ENCODE assay signal across 23 cellular contexts in genomic region chr6:36110053-36110452, GRCh38. TPM values are rescaled to one million over a fixed set of nuclear protein-coding genes. Genes with fewer than 3 reads are reported as not detected.
DNase-seq lines count a peak whose midpoint lies in the region; ATAC-seq, FAIRE-seq and TF ChIP-seq lines count a peak whose summit lies in the region.
"Had no signal": no experiment of that assay in that cellular context is flagged by ENCODE, and none has a peak within 500 bp of the region (broad histone marks: within the 10 kb centered on the region; RNA-seq: fewer than 3 reads in every experiment).

No MANE protein-coding gene starts in this region.

- no peak overlapping the region for H3K4me3 Mint-ChIP-seq in stimulated activated naive B cell treated with anti-CD40 and anti-IgM and Interleukin-4, amounts not matched to agents 10 μg/mL and 1 μg/mL and 100 μg/mL, for 72 hours
- H3K4me3 Mint-ChIP-seq: HFFc6 had no signal

- H3K4me1 Mint-ChIP-seq in stimulated activated naive B cell treated with anti-CD40 and anti-IgM and Interleukin-4, amounts not matched to agents 10 μg/mL and 1 μg/mL and 100 μg/mL, for 72 hours = peaks cover 45 to 76% of the 10 kb centered on the region in 2 donors

- peaks cover 15 to 52% of the 10 kb centered on the region in 2 experiments for H3K36me3 ChIP-seq in HepG2 (replicated peaks in 1 of 2; ENCODE audit: control insufficient read depth in 1 of 2, insufficient read depth in 2 of 2, low read length in 2 of 2)
- H3K36me3 ChIP-seq in right lobe of liver = peaks cover 6 to 48% (median 18%) of the 10 kb centered on the region in 4 donors
- H3K36me3 ChIP-seq in OCI-LY1 (ENCODE audit: insufficient read depth, low read length) = peaks cover 25% of the 10 kb centered on the region; the same call in 1 of the 2 replicates

- H3K79me2 ChIP-seq in HepG2 (ENCODE audit: insufficient read depth, low read length) (no peaks in the 10 kb centered on the region), OCI-LY1 (ENCODE audit: insufficient read depth, low read length) (no peaks in the 10 kb centered on the region)

- H3K4me3 ChIP-seq in HepG2 (replicated peaks in 1 of 3; ENCODE audit: insufficient read depth in 1 of 3, low read depth in 2 of 3, low read length in 3 of 3) = no peak overlapping the region
- H3K4me3 ChIP-seq in right lobe of liver = no peak overlapping the region
- no peak overlapping the region for H3K4me3 ChIP-seq in OCI-LY1 (ENCODE audit: low read depth, low read length, poor library complexity, severe bottlenecking)
- no peak overlapping the region for H3K4me3 ChIP-seq in fibroblast of the aortic adventitia (ENCODE audit: low read depth, low read length)
- H3K4me3 ChIP-seq: MG63, smooth muscle cell had no signal

- H3K4me1 ChIP-seq in HepG2 (ENCODE audit: insufficient read depth, low read length) (peaks cover 11% of the 10 kb centered on the region), right lobe of liver (no peaks in the 10 kb centered on the region), OCI-LY1 (ENCODE audit: insufficient read depth, low read length, severe bottlenecking) (peaks cover 65% of the 10 kb centered on the region)

- H3K36me3 Mint-ChIP-seq in stimulated activated naive B cell treated with anti-CD40 and anti-IgM and Interleukin-4, amounts not matched to agents 10 μg/mL and 1 μg/mL and 100 μg/mL, for 72 hours = peaks cover 14 to 45% of the 10 kb centered on the region in 2 donors

- H2AFZ ChIP-seq in HepG2 (ENCODE audit: low read length) (no peak overlapping the region), OCI-LY1 (ENCODE audit: low read length) (no peak overlapping the region)

- no peaks in the 10 kb centered on the region for H3K9me2 ChIP-seq in OCI-LY1 (ENCODE audit: low read depth, low read length)
- H3K9me2 ChIP-seq: SK-N-SH had no signal

- TF ChIP-seq RAD21 in HepG2 (CRISPR knock-in tag; IDR thresholded peaks at IDR 0.05) = no peak

- TF ChIP-seq EP300 in HepG2 (IDR thresholded peaks at IDR 0.05; ENCODE audit: low read depth in 2 of 2, low read length in 2 of 2) (no peak), HepG2 (CRISPR knock-in tag; IDR thresholded peaks at IDR 0.05; ENCODE audit: borderline replicate concordance) (no peak)

- no peaks in the 10 kb centered on the region for H3K9me3 Mint-ChIP-seq in stimulated activated naive B cell treated with anti-CD40 and anti-IgM and Interleukin-4, amounts not matched to agents 10 μg/mL and 1 μg/mL and 100 μg/mL, for 72 hours
- H3K9me3 Mint-ChIP-seq: HFFc6 had no signal

- in situ Hi-C loops in HepG2 (cut with HindIII; ENCODE audit: extremely low pct_ligation_motif_present, low pct_unique_long_range_greater_than_20kb) = no loop called here

- BruUV-seq in HepG2 (replicated peaks; lab: Mats Ljungman, UMichigan) = TSS peak; percentile 9

- H3K9me3 ChIP-seq in HepG2 (ENCODE audit: low read length) = no peaks in the 10 kb centered on the region
- no peaks in the 10 kb centered on the region for H3K9me3 ChIP-seq in right lobe of liver
- no peaks in the 10 kb centered on the region for H3K9me3 ChIP-seq in OCI-LY1 (ENCODE audit: low read length)
- H3K9me3 ChIP-seq: MG63, SK-N-SH had no signal

- no peaks in the 10 kb centered on the region for H4K20me1 ChIP-seq in HepG2 (ENCODE audit: insufficient read depth, low read length)
- no peaks in the 10 kb centered on the region for H4K20me1 ChIP-seq in OCI-LY1 (ENCODE audit: insufficient read depth, low read length)

- WGBS in HepG2 (ENCODE audit: low lambda C conversion rate) = 95% methylated on average over 3 of the region's 3 CpGs
- 96% methylated on average over 2 of the region's 3 CpGs for WGBS in right lobe of liver (ENCODE audit: insufficient coverage, low coverage, low lambda C conversion rate, missing lambda C conversion rate)

- intact Hi-C loops in HepG2 (cut with micrococcal nuclease; ENCODE audit: unreplicated experiment) = no loop called here
- intact Hi-C loops in right lobe of liver (cut with DNase I) = no loop called here

- H3K27me3 ChIP-seq in HepG2 (ENCODE audit: control insufficient read depth in 1 of 2, insufficient read depth in 2 of 2, low read length in 2 of 2) (no peaks in the 10 kb centered on the region), right lobe of liver (no peaks in the 10 kb centered on the region), OCI-LY1 (ENCODE audit: insufficient read depth, low read length) (no peaks in the 10 kb centered on the region)
- H3K27me3 ChIP-seq: MG63 had no signal

- TF ChIP-seq POLR2A in HepG2 (IDR thresholded peaks at IDR 0.05; ENCODE audit: insufficient read depth in 1 of 2, low read depth in 2 of 2, low read length in 2 of 2) = no peak
- TF ChIP-seq POLR2A in right lobe of liver (IDR thresholded peaks at IDR 0.05) = no peak

- no peak for TF ChIP-seq CTCF in HepG2 (CRISPR knock-in tag; IDR thresholded peaks at IDR 0.05)
- TF ChIP-seq CTCF in right lobe of liver (IDR thresholded peaks at IDR 0.05) = no peak
- no peak for TF ChIP-seq CTCF in OCI-LY1 (IDR thresholded peaks at IDR 0.05; ENCODE audit: low read length)
- TF ChIP-seq CTCF in fibroblast of the aortic adventitia (IDR thresholded peaks at IDR 0.05; ENCODE audit: insufficient read depth, low read length) = no peak

- POLR2A ChIA-PET in HepG2 (lab: Yijun Ruan, JAX) = interaction anchor here (1.0 kb wide), 1 partner anchor 14 kb away, joined by 3 read pairs; no protein-coding TSS in a partner anchor

- no peak for DNase-seq in HepG2 (ENCODE audit: low spot score)
- DNase-seq in right lobe of liver = no peak
- peak; percentile 41 for DNase-seq in fibroblast of the aortic adventitia (ENCODE audit: low read depth)
- DNase-seq in stimulated activated naive B cell treated with anti-CD40 and anti-IgM and Interleukin-4, amounts not matched to agents 10 μg/mL and 1 μg/mL and 100 μg/mL, for 72 hours = no peak
- no peak for DNase-seq in T1000 (lab: John Stamatoyannopoulos, UW)
- DNase-seq in stimulated activated CD8-positive, alpha-beta memory T cell treated with anti-CD3 and anti-CD28 coated beads, Interleukin-4, amount 100 ng/mL, for 48 hours = no peak
- DNase-seq: activated CD8-positive, alpha-beta memory T cell treated with anti-CD3 and anti-CD28 coated beads, Interleukin-2, amount 50 U/mL, for 4 hours; activated gamma-delta T cell; effector memory CD4-positive, alpha-beta T cell; head of caudate nucleus; HFFc6; MG63; NCI-H1436; NCI-H510A; SK-N-SH; stimulated activated CD4-positive, alpha-beta T cell treated with anti-CD3 and anti-CD28 coated beads, Interleukin-4, amount 100 ng/mL, for 1 hour; substantia nigra had no signal

- H3F3A ChIP-seq in OCI-LY1 (ENCODE audit: insufficient read depth, low read length) = no peaks in the 10 kb centered on the region

- no peak for FAIRE-seq in HepG2 (lab: Jason Lieb, UNC)
- FAIRE-seq: GM18507 had no signal

- no peaks in the 10 kb centered on the region for H3K27me3 Mint-ChIP-seq in stimulated activated naive B cell treated with anti-CD40 and anti-IgM and Interleukin-4, amounts not matched to agents 10 μg/mL and 1 μg/mL and 100 μg/mL, for 72 hours

- peak overlapping the region; percentile 47 for H3K27ac Mint-ChIP-seq in stimulated activated naive B cell treated with anti-CD40 and anti-IgM and Interleukin-4, amounts not matched to agents 10 μg/mL and 1 μg/mL and 100 μg/mL, for 72 hours
- H3K27ac Mint-ChIP-seq: HFFc6 had no signal

- no peak overlapping the region for H3K4me2 ChIP-seq in HepG2 (ENCODE audit: low read depth, low read length)
- no peak overlapping the region for H3K4me2 ChIP-seq in OCI-LY1 (ENCODE audit: low read length)
- H3K4me2 ChIP-seq: SK-N-SH, smooth muscle cell had no signal

- CTCF ChIA-PET in HepG2 (lab: Yijun Ruan, JAX; ENCODE audit: low intra/inter-chr PET ratio, low total read pairs) = no interaction called here

- ATAC-seq in HepG2 (no peak), right lobe of liver (no peak), HG03520 (IDR thresholded peaks at IDR 0.05; ENCODE audit: unreplicated experiment) (no peak)
- no peak for ATAC-seq in stimulated activated naive B cell treated with anti-CD40 and anti-IgM and Interleukin-4, amounts not matched to agents 10 μg/mL and 1 μg/mL and 100 μg/mL, for 72 hours (replicated peaks)
- ATAC-seq: left lobe of liver had no signal

- H3K27ac ChIP-seq in HepG2 (ENCODE audit: extremely low read length, insufficient read depth, low read length) (no peak overlapping the region), right lobe of liver (no peak overlapping the region), OCI-LY1 (ENCODE audit: low read depth, low read length, poor library complexity, severe bottlenecking) (peak overlapping the region; percentile 90)
- H3K27ac ChIP-seq: HL-60 had no signal

- H3K9ac ChIP-seq in HepG2 (ENCODE audit: insufficient read depth, low read depth, low read length) = no peak overlapping the region
- no peak overlapping the region for H3K9ac ChIP-seq in OCI-LY1 (ENCODE audit: low read length)
- H3K9ac ChIP-seq: SK-N-SH had no signal

TF ChIP-seq in HepG2, 621 proteins besides CTCF, POLR2A, EP300 and RAD21:
- TF ChIP-seq ZNF775 (CRISPR knock-in tag; IDR thresholded peaks at IDR 0.05; ENCODE audit: borderline replicate concordance) (no peak), RBM22 (optimal IDR thresholded peaks at IDR 0.05; ENCODE audit: low read length) (peak; percentile 42)

RNA-seq across cellular contexts. Expression of gene MAPK13, which starts 20.3 kb away (rescaled TPM):
- total RNA-seq in HepG2 (2016; rRNA removed; fragmentation: Illumina TruSeq; extraction: Trizol) (12.7 and 17.8 TPM in 2 replicates), right lobe of liver (1 to 10 TPM; 2.2 to 5.0 (median 3.0) TPM), fibroblast of the aortic adventitia (ENCODE audit: low replicate concordance) (2.3 and 15.6 TPM in 2 replicates)
- 6.7 and 7.7 TPM in 2 replicates for total RNA-seq in HepG2 (2016; cell fraction: cytosol; rRNA removed; fragmentation: Illumina TruSeq; extraction: Trizol; ENCODE audit: low read depth)
- 13.2 and 13.6 TPM in 2 replicates for total RNA-seq in HepG2 (2016; cell fraction: insoluble cytoplasmic fraction; rRNA removed; fragmentation: Illumina TruSeq; extraction: Trizol)
- total RNA-seq in HepG2 (2016; cell fraction: membrane; rRNA removed; fragmentation: Illumina TruSeq; extraction: Trizol) = 16.3 and 17.8 TPM in 2 replicates
- 12.2 and 12.8 TPM in 2 replicates for total RNA-seq in HepG2 (2016; cell fraction: nucleus; rRNA removed; fragmentation: Illumina TruSeq; extraction: Trizol)
- 43.4 and 48.6 TPM in 2 replicates for polyA plus RNA-seq in HepG2 (2011; rRNA removed)
- polyA plus RNA-seq in HepG2 (2011; cell fraction: cytosol; rRNA removed) = 29.8 and 31.4 TPM in 2 replicates
- polyA plus RNA-seq in HepG2 (2011; cell fraction: nucleus; rRNA removed) = 203 and 226 TPM in 2 replicates
- 27.9 and 35.1 TPM in 2 replicates for polyA plus RNA-seq in HepG2 (2012)
- polyA plus RNA-seq in HepG2 (2016; cell fraction: cytosol; fragmentation: Illumina TruSeq; extraction: Trizol; ENCODE audit: low read depth) = 19.7 and 23.2 TPM in 2 replicates
- 26.4 and 34.1 TPM in 2 replicates for polyA plus RNA-seq in HepG2 (2016; cell fraction: insoluble cytoplasmic fraction; fragmentation: Illumina TruSeq; extraction: Trizol; ENCODE audit: low read depth)
- polyA plus RNA-seq in HepG2 (2016; cell fraction: membrane; fragmentation: Illumina TruSeq; extraction: Trizol; ENCODE audit: low read depth) = 27.6 and 29.3 TPM in 2 replicates
- polyA plus RNA-seq in HepG2 (2016; cell fraction: nucleus; fragmentation: Illumina TruSeq; extraction: Trizol; ENCODE audit: insufficient read depth, low read depth) = 36.0 and 42.2 TPM in 2 replicates
- polyA minus RNA-seq in HepG2 (2011; rRNA and poly(A)+ RNA removed; ENCODE audit: low replicate concordance) = 3.1 and 49.1 TPM in 2 replicates
- 16.3 and 18.6 TPM in 2 replicates for polyA minus RNA-seq in HepG2 (2011; cell fraction: cytosol; rRNA and poly(A)+ RNA removed)
- polyA minus RNA-seq in HepG2 (2011; cell fraction: nucleus; rRNA and poly(A)+ RNA removed) = 30.6 and 42.0 TPM in 2 replicates
